ENCODE assay signal across 9 cellular contexts in genomic region chr1:228150458-228151169, GRCh38. TPM values are rescaled to one million over a fixed set of nuclear protein-coding genes. Genes with fewer than 3 reads are reported as not detected.
A peak's percentile ranks its signal among the peaks of the same experiment; 100 is the strongest.
DNase-seq lines count a peak whose midpoint lies in the region; ATAC-seq and TF ChIP-seq lines count a peak whose summit lies in the region.
"Had no signal": no experiment of that assay in that cellular context is flagged by ENCODE, and none has a peak within 500 bp of the region (broad histone marks: within the 10 kb centered on the region; RNA-seq: fewer than 3 reads in every experiment).

No MANE protein-coding gene starts in this region.

- H3K9me1 ChIP-seq in IMR-90 (ENCODE audit: insufficient read depth, low read length): peaks cover 12% of the 10 kb centered on the region

- H3K4me1 Mint-ChIP-seq in endothelial cell (ENCODE audit: unreplicated experiment): no peaks in the 10 kb centered on the region

- peaks cover 10% of the 10 kb centered on the region for H3K36me3 ChIP-seq in IMR-90 (ENCODE audit: control insufficient read depth, insufficient read depth, low read length)
- H3K36me3 ChIP-seq in liver (ENCODE audit: control insufficient read depth in 4 of 4, insufficient read depth in 3 of 4, low read depth in 1 of 4, low read length in 3 of 4): peaks cover 0 to 20% (median 10%) of the 10 kb centered on the region in 4 donors
- no peaks in the 10 kb centered on the region for H3K36me3 ChIP-seq in testis (ENCODE audit: low read depth, missing control alignments)

- peak overlapping the region; percentile 19; the same call in 1 of the 2 replicates for H2BK120ac ChIP-seq in IMR-90 (ENCODE audit: low read depth, low read length)

- no peaks in the 10 kb centered on the region for H3K9me3 Mint-ChIP-seq in endothelial cell (ENCODE audit: unreplicated experiment)
- H3K9me3 Mint-ChIP-seq: type B pancreatic cell had no signal

- BruUV-seq in IMR-90 (replicated peaks; lab: Mats Ljungman, UMichigan): no TSS peak

- no peak overlapping the region for H2BK15ac ChIP-seq in IMR-90 (ENCODE audit: low read depth, low read length)

- H3K27ac Mint-ChIP-seq in endothelial cell (ENCODE audit: unreplicated experiment): no peak overlapping the region
- H3K27ac Mint-ChIP-seq: type B pancreatic cell had no signal

- peaks cover 23% of the 10 kb centered on the region for H4K20me1 ChIP-seq in IMR-90 (ENCODE audit: insufficient read depth, low read length)

- peaks cover 7% of the 10 kb centered on the region for H3K27me3 Mint-ChIP-seq in endothelial cell (ENCODE audit: unreplicated experiment)
- H3K27me3 Mint-ChIP-seq: type B pancreatic cell had no signal

- peak; percentile 48 for TF ChIP-seq POLR2A in IMR-90 (IDR thresholded peaks at IDR 0.05; ENCODE audit: low read depth, low read length)
- no peak for TF ChIP-seq POLR2A in testis (IDR thresholded peaks at IDR 0.05)

- peaks cover 23% of the 10 kb centered on the region for H3K4me1 ChIP-seq in IMR-90 (ENCODE audit: control insufficient read depth, insufficient read depth, low read length)
- H3K4me1 ChIP-seq in liver (ENCODE audit: control insufficient read depth in 4 of 4, insufficient read depth in 4 of 4, low read length in 3 of 4): peaks cover 0 to 2% (median 0%) of the 10 kb centered on the region in 4 donors
- peaks cover 63% of the 10 kb centered on the region for H3K4me1 ChIP-seq in testis

- H2BK5ac ChIP-seq in IMR-90 (ENCODE audit: low read depth, low read length, poor library complexity, severe bottlenecking): peak overlapping the region; percentile 62

- 0 out of 2 replicates have a peak overlapping the region, but pooled peaks have one; percentile 12 for H3K23ac ChIP-seq in IMR-90 (ENCODE audit: low read depth, low read length)

- peaks cover 9 to 54% of the 10 kb centered on the region in 2 experiments for H3K79me1 ChIP-seq in IMR-90 (ENCODE audit: low read depth in 1 of 2, low read length in 2 of 2)

- POLR2A ChIA-PET in IMR-90 (lab: Charles Lee; ENCODE audit: unreplicated experiment): no interaction called here

- H3K9ac ChIP-seq in IMR-90 (ENCODE audit: low read depth, low read length): peak overlapping the region; percentile 16
- no peak overlapping the region for H3K9ac ChIP-seq in liver (ENCODE audit: low read depth in 1 of 2, low read length in 2 of 2)

- peak overlapping the region; percentile 95 for H2AK9ac ChIP-seq in IMR-90 (replicated peaks; ENCODE audit: low read depth, low read length, poor library complexity)

- no peak overlapping the region for H2BK20ac ChIP-seq in IMR-90 (ENCODE audit: low read depth, low read length)

- H3K4me3 ChIP-seq in IMR-90 (ENCODE audit: insufficient read depth, low read depth, low read length): no peak overlapping the region
- H3K4me3 ChIP-seq in coronary artery: peak overlapping the region; percentile 61
- H3K4me3 ChIP-seq in liver (ENCODE audit: low read depth in 1 of 3, low read length in 3 of 3): no peak overlapping the region
- H3K4me3 ChIP-seq in testis: peak overlapping the region in 1 of 2 donors; percentile 31

- peak; percentile 74 for ATAC-seq in IMR-90 (ENCODE audit: low read depth)

- H2AFZ ChIP-seq in IMR-90 (replicated peaks; ENCODE audit: low read length, poor library complexity): peak overlapping the region; percentile 78

- intact Hi-C loops in IMR-90 (cut with micrococcal nuclease): loop anchor here (1.0 kb wide), 1 partner anchor 10 kb away; the partner anchor contains the start of gene GUK1
- intact Hi-C loops in testis (cut with DNase I; ENCODE audit: low total_unique reads): no loop called here

- H3K27me3 ChIP-seq in IMR-90 (ENCODE audit: control insufficient read depth, insufficient read depth, low read length) (no peaks in the 10 kb centered on the region), liver (ENCODE audit: control insufficient read depth in 4 of 4, insufficient read depth in 4 of 4, low read length in 3 of 4) (no peaks in the 10 kb centered on the region), testis (no peaks in the 10 kb centered on the region)

- peak overlapping the region; percentile 80; the same call in 1 of the 2 replicates for H4K91ac ChIP-seq in IMR-90 (ENCODE audit: insufficient read depth, low read depth, low read length)

- no peak overlapping the region for H3K56ac ChIP-seq in IMR-90 (ENCODE audit: extremely low read depth, insufficient read depth, low read length)

- TF ChIP-seq CTCF in IMR-90 (conservative IDR thresholded peaks at IDR 0.05; ENCODE audit: low read depth, low read length) (0 out of 2 replicates have a peak, but pooled peaks have one; percentile 4), coronary artery (IDR thresholded peaks at IDR 0.05) (no peak), liver (IDR thresholded peaks at IDR 0.05; ENCODE audit: low read depth, low read length, missing input control) (no peak), testis (IDR thresholded peaks at IDR 0.05) (no peak), endothelial cell (IDR thresholded peaks at IDR 0.05; ENCODE audit: unreplicated experiment) (no peak)

- dilution Hi-C loops in IMR-90 (cut with HindIII; ENCODE audit: low sequenced_read_pairs, unreplicated experiment): no loop called here

- no peaks in the 10 kb centered on the region for H3K36me3 Mint-ChIP-seq in endothelial cell (ENCODE audit: low read depth, unreplicated experiment)
- H3K36me3 Mint-ChIP-seq: type B pancreatic cell had no signal

- no peak overlapping the region; the same call in 1 of the 2 replicates for H3K18ac ChIP-seq in IMR-90 (ENCODE audit: low read depth, low read length)

- CTCF ChIA-PET in IMR-90 (lab: Yijun Ruan, JAX): no interaction called here

- TF ChIP-seq RAD21 in IMR-90 (IDR thresholded peaks at IDR 0.05; ENCODE audit: low read length): peak; percentile 17; the same call in 1 of the 2 replicates
- TF ChIP-seq RAD21 in liver (IDR thresholded peaks at IDR 0.05): no peak

- H3K4me3 Mint-ChIP-seq in endothelial cell (ENCODE audit: unreplicated experiment): no peak overlapping the region
- H3K4me3 Mint-ChIP-seq: type B pancreatic cell had no signal

- H3K9me3 ChIP-seq in IMR-90 (ENCODE audit: control insufficient read depth, insufficient read depth, low read length): no peaks in the 10 kb centered on the region
- H3K9me3 ChIP-seq in liver (ENCODE audit: control insufficient read depth in 4 of 4, low read length in 3 of 4): no peaks in the 10 kb centered on the region
- H3K9me3 ChIP-seq in testis: no peaks in the 10 kb centered on the region

- H3K14ac ChIP-seq in IMR-90 (replicated peaks; ENCODE audit: low read depth, low read length): no peak overlapping the region; the same call in 1 of the 2 replicates

- WGBS in IMR-90 (ENCODE audit: extremely low coverage in 2 of 2, insufficient read length in 1 of 2), 2 experiments: no CpG with 5 or more reads among the region's 17 CpGs
- 80% methylated on average over 17 of the region's 17 CpGs for WGBS in liver
- WGBS in testis, 2 donors: 13 to 37% methylated on average over 6 to 12 of the region's 17 CpGs

- peak overlapping the region; percentile 83 for H3K4ac ChIP-seq in IMR-90 (ENCODE audit: low read depth, low read length)

- peak overlapping the region; percentile 74 for H3K27ac ChIP-seq in IMR-90 (ENCODE audit: insufficient read depth, low read length)
- peak overlapping the region; percentile 71 to 91 for H3K27ac ChIP-seq in coronary artery
- peak overlapping the region; percentile 31 to 64 for H3K27ac ChIP-seq in liver (ENCODE audit: low read depth in 1 of 2, low read length in 2 of 2)
- H3K27ac ChIP-seq in testis: peak overlapping the region; percentile 91 to 93

- peak overlapping the region; percentile 12; the same call in 1 of the 2 replicates for H3K4me2 ChIP-seq in IMR-90 (ENCODE audit: low read depth, low read length)

- in situ Hi-C loops in IMR-90 (cut with MboI; ENCODE audit: low sequenced_read_pairs): no loop called here

- H2AK5ac ChIP-seq in IMR-90 (ENCODE audit: low read depth, low read length): peak overlapping the region; percentile 76

- peak overlapping the region; percentile 14; the same call in 1 of the 2 replicates for H4K5ac ChIP-seq in IMR-90 (ENCODE audit: low read depth, low read length)

- H4K8ac ChIP-seq in IMR-90 (ENCODE audit: low read depth in 2 of 2, low read length in 2 of 2): peak overlapping the region; percentile 70 to 71; a peak in 3 of 4 replicates

- DNase-seq in IMR-90: peak; percentile 86
- peak; percentile 77 for DNase-seq in coronary artery (ENCODE audit: low spot score)
- peak; percentile 80 for DNase-seq in testis
- DNase-seq in NCI-H187 (lab: John Stamatoyannopoulos, UW): no peak
- no peak for DNase-seq in SW 1271 (lab: John Stamatoyannopoulos, UW)
- no peak for DNase-seq in stimulated activated CD4-positive, alpha-beta T cell treated with anti-CD3 and anti-CD28 coated beads, Interleukin-4, amount 100 ng/mL, for 4 hours
- DNase-seq in endothelial cell (ENCODE audit: low spot score): no peak

RNA-seq across cellular contexts. Expression of gene GJC2, which starts 0.9 kb away (rescaled TPM):
- total RNA-seq in IMR-90 (2012; rRNA removed): 1.1 and 1.4 TPM in 2 replicates
- polyA plus RNA-seq in IMR-90 (2012; rRNA removed): 1.7 and 2.6 TPM in 2 replicates
- polyA plus RNA-seq in IMR-90 (2012; cell fraction: cytosol; rRNA removed): 1.5 and 2.6 TPM in 2 replicates
- 2.1 and 4.8 TPM in 2 replicates for polyA plus RNA-seq in IMR-90 (2012; cell fraction: nucleus; rRNA removed; ENCODE audit: low replicate concordance)
- under 1 TPM; 0.25 to 0.79 TPM for total RNA-seq in liver
- polyA plus RNA-seq in liver: under 1 TPM in 1 of 2 donors, not detected in 1; 0.10 TPM
- 1 to 10 TPM; 2.0 to 4.2 TPM for total RNA-seq in testis
- polyA plus RNA-seq in testis (ENCODE audit: insufficient read depth, low read depth, low replicate concordance): 2.6 TPM
- 13.0 TPM for total RNA-seq in endothelial cell (ENCODE audit: unreplicated experiment)

RNA-seq across cellular contexts. Expression of gene GUK1, which starts 10.5 kb away (rescaled TPM):
- 465 and 524 TPM in 2 replicates for total RNA-seq in IMR-90 (2012; rRNA removed)
- 548 and 630 TPM in 2 replicates for polyA plus RNA-seq in IMR-90 (2012; rRNA removed)
- 522 and 1,067 TPM in 2 replicates for polyA plus RNA-seq in IMR-90 (2012; cell fraction: cytosol; rRNA removed)
- polyA plus RNA-seq in IMR-90 (2012; cell fraction: nucleus; rRNA removed; ENCODE audit: low replicate concordance): 571 and 1,090 TPM in 2 replicates
- 100 to 1,000 TPM; 147 to 251 TPM for total RNA-seq in liver
- polyA plus RNA-seq in liver: 100 to 1,000 TPM; 186 to 245 TPM
- 100 to 1,000 TPM; 298 to 343 TPM for total RNA-seq in testis
- 236 TPM for polyA plus RNA-seq in testis (ENCODE audit: insufficient read depth, low read depth, low replicate concordance)
- total RNA-seq in endothelial cell (ENCODE audit: unreplicated experiment): 280 TPM

RNA-seq across cellular contexts. Expression of gene IBA57, which starts 15.0 kb away (rescaled TPM):
- total RNA-seq in IMR-90 (2012; rRNA removed): 1.7 and 2.0 TPM in 2 replicates
- polyA plus RNA-seq in IMR-90 (2012; rRNA removed): 2.6 TPM in 2 replicates
- 3.8 and 4.0 TPM in 2 replicates for polyA plus RNA-seq in IMR-90 (2012; cell fraction: cytosol; rRNA removed)
- polyA plus RNA-seq in IMR-90 (2012; cell fraction: nucleus; rRNA removed; ENCODE audit: low replicate concordance): 4.9 and 9.5 TPM in 2 replicates
- 10 to 100 TPM in 1 of 2 donors, 1 to 10 TPM in 1; 8.4 to 12.0 TPM for total RNA-seq in liver
- polyA plus RNA-seq in liver: 1 to 10 TPM; 1.6 to 8.5 TPM
- total RNA-seq in testis: 10 to 100 TPM; 16.0 to 23.2 TPM
- 21.0 TPM for polyA plus RNA-seq in testis (ENCODE audit: insufficient read depth, low read depth, low replicate concordance)
- total RNA-seq in endothelial cell (ENCODE audit: unreplicated experiment): 11.5 TPM

RNA-seq across cellular contexts. Expression of gene MRPL55, which starts 41.5 kb away (rescaled TPM):
- total RNA-seq in IMR-90 (2012; rRNA removed) (48.9 TPM in 2 replicates), liver (10 to 100 TPM; 38.9 to 44.4 TPM), testis (100 to 1,000 TPM; 102 to 121 TPM), endothelial cell (ENCODE audit: unreplicated experiment) (47.5 TPM)
- polyA plus RNA-seq in IMR-90 (2012; rRNA removed) (95.4 and 121 TPM in 2 replicates), liver (100 to 1,000 TPM in 1 of 2 donors, 10 to 100 TPM in 1; 79.5 to 119 TPM), testis (ENCODE audit: insufficient read depth, low read depth, low replicate concordance) (63.1 TPM)
- polyA plus RNA-seq in IMR-90 (2012; cell fraction: cytosol; rRNA removed): 115 and 152 TPM in 2 replicates
- polyA plus RNA-seq in IMR-90 (2012; cell fraction: nucleus; rRNA removed; ENCODE audit: low replicate concordance): 146 and 244 TPM in 2 replicates

RNA-seq across cellular contexts. Expression of gene C1orf35, which starts 47.5 kb away (rescaled TPM):
- 4.3 and 4.7 TPM in 2 replicates for total RNA-seq in IMR-90 (2012; rRNA removed)
- 13.0 and 15.4 TPM in 2 replicates for polyA plus RNA-seq in IMR-90 (2012; rRNA removed)
- 20.6 and 27.3 TPM in 2 replicates for polyA plus RNA-seq in IMR-90 (2012; cell fraction: cytosol; rRNA removed)
- polyA plus RNA-seq in IMR-90 (2012; cell fraction: nucleus; rRNA removed; ENCODE audit: low replicate concordance): 46.8 and 78.0 TPM in 2 replicates
- 1 to 10 TPM; 4.0 to 6.9 TPM for total RNA-seq in liver
- 1 to 10 TPM; 6.0 to 7.5 TPM for polyA plus RNA-seq in liver
- 10 to 100 TPM; 19.4 to 25.0 TPM for total RNA-seq in testis
- polyA plus RNA-seq in testis (ENCODE audit: insufficient read depth, low read depth, low replicate concordance): 11.3 TPM
- total RNA-seq in endothelial cell (ENCODE audit: unreplicated experiment): 23.2 TPM

Comparison
In these comparisons a context has a peak if more than half of its experiments do, and no peak if none do; other contexts are left out.
1. DNase-seq: peak in IMR-90 (single experiment), coronary artery (single experiment) and testis (single experiment); none in NCI-H187 (0 of 2), SW 1271 (0 of 2), stimulated activated CD4-positive, alpha-beta T cell treated with anti-CD3 and anti-CD28 coated beads, Interleukin-4, amount 100 ng/mL, for 4 hours (0 of 2) and endothelial cell (single experiment).
2. Peak in every context shown above with its lines, with median percentiles within 50 percentile points of each other: H3K27ac ChIP-seq.